ENCODE assay signal across 12 cellular contexts in the genomic region with DNA sequence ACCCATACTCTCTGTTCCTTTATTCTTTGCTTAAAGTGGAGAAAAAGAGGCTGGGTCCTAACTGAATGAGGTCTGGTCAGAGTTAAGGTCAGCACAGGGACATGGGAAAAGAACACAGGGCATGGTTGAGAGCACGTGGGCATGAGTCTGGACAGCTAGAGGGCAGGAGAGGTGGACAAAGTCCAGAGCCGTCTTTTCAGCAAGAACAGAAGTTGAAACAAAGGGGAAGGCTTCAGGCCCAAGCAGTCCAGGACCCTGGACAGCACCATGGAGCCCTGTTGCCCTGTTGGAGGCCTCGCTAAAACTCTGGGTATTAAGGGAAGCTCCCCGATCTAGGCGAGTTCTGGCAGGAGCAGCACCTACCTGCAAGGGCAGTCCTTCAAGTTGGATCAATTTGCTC. TPM values are rescaled to one million over a fixed set of nuclear protein-coding genes. Genes with fewer than 3 reads are reported as not detected.
DNase-seq lines count a peak whose midpoint lies in the region; ATAC-seq and TF ChIP-seq lines count a peak whose summit lies in the region.
"Had no signal": no experiment of that assay in that cellular context is flagged by ENCODE, and none has a peak within 500 bp of the region (broad histone marks: within the 10 kb centered on the region; RNA-seq: fewer than 3 reads in every experiment).

No MANE protein-coding gene starts in this region.

- DNase-seq in EL (peak; percentile 18), MV-4-11 (lab: John Stamatoyannopoulos, UW) (peak; percentile 5), dermis blood vessel endothelial cell (peak; percentile 70), right lobe of liver (peak; percentile 57 to 84 (median 74)), SW480 (ENCODE audit: low spot score) (no peak), COLO829 (ENCODE audit: low spot score) (no peak)
- DNase-seq: activated T-cell treated with anti-CD3 and anti-CD28 coated beads, Interleukin-2, amount 50 U/mL, for 48 hours; DMS79 had no signal

- 33% methylated on average over 2 of the region's 5 CpGs for WGBS in right lobe of liver (ENCODE audit: insufficient coverage, low coverage, low lambda C conversion rate, missing lambda C conversion rate)

- peaks cover 0 to 57% (median 27%) of the 10 kb centered on the region in 4 donors for H3K36me3 ChIP-seq in right lobe of liver

- H3K27me3 ChIP-seq in right lobe of liver = no peaks in the 10 kb centered on the region

- intact Hi-C loops in right lobe of liver (cut with DNase I) = no loop called here

- ATAC-seq in right lobe of liver = peak; percentile 92 to 97 (median 94)
- no peak for ATAC-seq in HG02798 (IDR thresholded peaks at IDR 0.05; ENCODE audit: poor library complexity, unreplicated experiment)
- ATAC-seq in GM21619 (IDR thresholded peaks at IDR 0.05; ENCODE audit: unreplicated experiment) = no peak
- ATAC-seq: Panc1; stimulated activated effector memory CD8-positive, alpha-beta T cell treated with anti-CD3 and anti-CD28 coated beads, Interleukin-12 subunit alpha, Interleukin-12 subunit beta, amount 100 ng/mL, for 72 hours had no signal

- H3K4me1 ChIP-seq in right lobe of liver = peaks cover 0 to 5% (median 0%) of the 10 kb centered on the region in 4 donors

- peak in 1 of 4 donors; percentile 14 for TF ChIP-seq CTCF in right lobe of liver (IDR thresholded peaks at IDR 0.05)

- H3K9me3 ChIP-seq in right lobe of liver = no peaks in the 10 kb centered on the region

- no peak for TF ChIP-seq POLR2A in right lobe of liver (IDR thresholded peaks at IDR 0.05)

- no peak overlapping the region for H3K27ac ChIP-seq in right lobe of liver

- no peak overlapping the region for H3K4me3 ChIP-seq in right lobe of liver

RNA-seq across cellular contexts. Expression of a gene that starts 50.7 kb away (rescaled TPM):
- total RNA-seq in dermis blood vessel endothelial cell = 1.7 and 2.1 TPM in 2 replicates
- total RNA-seq in right lobe of liver = 10 to 100 TPM; 26.2 to 48.3 (median 36.6) TPM

RNA-seq across cellular contexts. Expression of a gene that starts 56.4 kb away (rescaled TPM):
- 4.2 and 7.3 TPM in 2 replicates for total RNA-seq in dermis blood vessel endothelial cell
- 1 to 10 TPM; 2.0 to 5.9 (median 4.4) TPM for total RNA-seq in right lobe of liver

Comparison
In these comparisons a context has a peak if more than half of its experiments do, and no peak if none do; other contexts are left out.
1. DNase-seq: peak in EL (single experiment), MV-4-11 (single experiment), dermis blood vessel endothelial cell (single experiment) and right lobe of liver (3 of 3); none in SW480 (single experiment) and COLO829 (single experiment).
2. ATAC-seq: peak in right lobe of liver (4 of 4); none in HG02798 (single experiment) and GM21619 (single experiment).